In genomic region chr6:47187108-47187507, GRCh38 we compare ENCODE assay signal across 24 cellular contexts.
"Had no signal": no experiment of that assay in that cellular context is flagged by ENCODE, and none has a peak within 500 bp of the region (broad histone marks: within the 10 kb centered on the region; RNA-seq: fewer than 3 reads in every experiment).

No MANE protein-coding gene starts in this region.

- H3K4me1 ChIP-seq: heart right ventricle, parathyroid adenoma, psoas muscle, right atrium auricular region, spleen, upper lobe of right lung had no signal

- H3K27ac ChIP-seq: brain microvascular endothelial cell, heart right ventricle, parathyroid adenoma, psoas muscle, right atrium auricular region, spleen, thoracic aorta, upper lobe of right lung, WERI-Rb-1 had no signal

- H3K9me3 ChIP-seq: heart right ventricle, psoas muscle, right atrium auricular region, spleen, thoracic aorta, upper lobe of right lung had no signal

- H2AFZ ChIP-seq: parathyroid adenoma had no signal

- H3K36me3 ChIP-seq: brain microvascular endothelial cell, heart right ventricle, right atrium auricular region, spleen, thoracic aorta, upper lobe of right lung, WERI-Rb-1 had no signal

- ATAC-seq: activated CD4-positive, CD25-positive, alpha-beta regulatory T cell treated with anti-CD3 and anti-CD28 coated beads, Interleukin-2, amount 50 U/mL, for 24 hours; heart right ventricle; naive thymus-derived CD4-positive, alpha-beta T cell; psoas muscle; stimulated activated naive CD8-positive, alpha-beta T cell treated with anti-CD3 and anti-CD28 coated beads, Interleukin-15, Interleukin-2, amounts not matched to agents 100 U/mL and 50 U/mL, for 24 hours; T-helper 17 cell; upper lobe of right lung had no signal

- H3K79me2 ChIP-seq: parathyroid adenoma had no signal

- H3K27me3 ChIP-seq: brain microvascular endothelial cell, heart right ventricle, right atrium auricular region, spleen, upper lobe of right lung had no signal

- H3K4me3 ChIP-seq: heart right ventricle, psoas muscle, right atrium auricular region, spleen, thoracic aorta, upper lobe of right lung had no signal

- DNase-seq: activated CD4-positive, alpha-beta T cell treated with anti-CD3 and anti-CD28 coated beads for 48 hours; activated CD4-positive, alpha-beta T cell treated with anti-CD3 and anti-CD28 coated beads, Interleukin-2, amount 50 U/mL, for 48 hours; activated CD8-positive, alpha-beta memory T cell treated with anti-CD3 and anti-CD28 coated beads for 24 hours; activated gamma-delta T cell; activated naive CD4-positive, alpha-beta T cell treated with anti-CD3 and anti-CD28 coated beads, Interleukin-2, amount 10 ng/mL, durations not matched to agents 7 days and 5 days; amniotic stem cell; brain microvascular endothelial cell; caudate nucleus; foreskin fibroblast; heart right ventricle; mammary epithelial cell; naive thymus-derived CD4-positive, alpha-beta T cell; psoas muscle; spleen; stimulated activated CD4-positive, alpha-beta T cell treated with anti-CD3 and anti-CD28 coated beads, Interleukin-2, amount 100 ng/mL, for 48 hours; stimulated activated naive CD8-positive, alpha-beta T cell treated with anti-CD3 and anti-CD28 coated beads, Interleukin-15, Interleukin-2, amounts not matched to agents 100 U/mL and 50 U/mL, for 24 hours; T-helper 17 cell; T1000; upper lobe of right lung; WERI-Rb-1 had no signal

- H3K9ac ChIP-seq: parathyroid adenoma had no signal
